12 cellular contexts compared by ENCODE assay signal in genomic region chr3:123632161-123632655, GRCh38. TPM values are rescaled to one million over a fixed set of nuclear protein-coding genes. Genes with fewer than 3 reads are reported as not detected.
A peak's percentile ranks its signal among the peaks of the same experiment; 100 is the strongest.
DNase-seq lines count a peak whose midpoint lies in the region; ATAC-seq and TF ChIP-seq lines count a peak whose summit lies in the region.
"Had no signal": no experiment of that assay in that cellular context is flagged by ENCODE, and none has a peak within 500 bp of the region (broad histone marks: within the 10 kb centered on the region; RNA-seq: fewer than 3 reads in every experiment).

No MANE protein-coding gene starts in this region.

- H3K27me3 ChIP-seq in fibroblast of lung (ENCODE audit: control insufficient read depth, insufficient read depth, low read length): no peaks in the 10 kb centered on the region
- H3K27me3 ChIP-seq in ovary: no peaks in the 10 kb centered on the region
- H3K27me3 ChIP-seq in psoas muscle (ENCODE audit: insufficient read depth in 3 of 3, low read length in 2 of 3): no peaks in the 10 kb centered on the region

- TF ChIP-seq CTCF in RWPE1 (conservative IDR thresholded peaks at IDR 0.05; ENCODE audit: low read depth) (no peak), fibroblast of lung (conservative IDR thresholded peaks at IDR 0.05 in 1 of 2, IDR thresholded peaks at IDR 0.05 in 1 of 2; ENCODE audit: low read depth in 1 of 2, low read length in 2 of 2) (no peak), ovary (IDR thresholded peaks at IDR 0.05) (no peak), OCI-LY7 (conservative IDR thresholded peaks at IDR 0.05; ENCODE audit: low read length) (no peak), psoas muscle (IDR thresholded peaks at IDR 0.05) (no peak)

- no peak for TF ChIP-seq POLR2A in ovary (IDR thresholded peaks at IDR 0.05)

- DNase-seq in EH (ENCODE audit: low read depth) (peak; percentile 92), RWPE1 (ENCODE audit: low spot score) (no peak), fibroblast of lung (ENCODE audit: low read depth in 2 of 2) (peak; percentile 48 to 89), ovary (peak; percentile 57 to 89 (median 77)), OCI-LY7 (ENCODE audit: low spot score) (no peak), COLO829 (ENCODE audit: low spot score) (no peak), psoas muscle (no peak), occipital lobe (lab: John Stamatoyannopoulos, UW) (no peak)
- DNase-seq: activated CD4-positive, CD25-positive, alpha-beta regulatory T cell; activated gamma-delta T cell treated with Interleukin-2 at 50 U/mL for 16 hours; DMS153; NCI-H1092 treated with DMSO at 0.1 percent for 48 hours had no signal

- CTCF ChIA-PET in RWPE1 (lab: Yijun Ruan, JAX) (no interaction called here), OCI-LY7 (lab: Charles Lee; ENCODE audit: unreplicated experiment) (no interaction called here)

- TF ChIP-seq EP300 in ovary (IDR thresholded peaks at IDR 0.05): no peak

- no peak for ATAC-seq in psoas muscle

- no peaks in the 10 kb centered on the region for H3K9me2 ChIP-seq in OCI-LY7 (ENCODE audit: insufficient read depth, low read length)

- no peaks in the 10 kb centered on the region for H4K20me1 ChIP-seq in fibroblast of lung (ENCODE audit: control insufficient read depth, extremely low read depth, insufficient read depth, low read length)
- no peaks in the 10 kb centered on the region for H4K20me1 ChIP-seq in OCI-LY7 (ENCODE audit: insufficient read depth, low read length)

- H2AFZ ChIP-seq in fibroblast of lung (ENCODE audit: low read length) (no peak overlapping the region), OCI-LY7 (ENCODE audit: low read length) (no peak overlapping the region)

- H3K36me3 ChIP-seq in fibroblast of lung (ENCODE audit: control insufficient read depth, insufficient read depth, low read length) (peaks cover 49% of the 10 kb centered on the region), ovary (no peaks in the 10 kb centered on the region), OCI-LY7 (ENCODE audit: insufficient read depth, low read length) (no peaks in the 10 kb centered on the region), psoas muscle (ENCODE audit: insufficient read depth in 1 of 2, low read depth in 1 of 2) (peaks cover 0 to 4% of the 10 kb centered on the region in 2 donors)

- no peaks in the 10 kb centered on the region for H3K9me3 ChIP-seq in fibroblast of lung (ENCODE audit: control insufficient read depth, insufficient read depth, low read depth, low read length)
- no peaks in the 10 kb centered on the region for H3K9me3 ChIP-seq in ovary
- H3K9me3 ChIP-seq in OCI-LY7 (ENCODE audit: low read length): no peaks in the 10 kb centered on the region
- H3K9me3 ChIP-seq in psoas muscle: no peaks in the 10 kb centered on the region

- H3K4me1 ChIP-seq in fibroblast of lung (ENCODE audit: control insufficient read depth, extremely low read depth, insufficient read depth, low read length) (peaks cover 19% of the 10 kb centered on the region), ovary (ENCODE audit: insufficient read depth) (peaks cover 20% of the 10 kb centered on the region), OCI-LY7 (ENCODE audit: insufficient read depth, low read length, poor library complexity, severe bottlenecking) (no peaks in the 10 kb centered on the region), psoas muscle (no peaks in the 10 kb centered on the region)

- H3K4me2 ChIP-seq in fibroblast of lung (ENCODE audit: extremely low read depth, insufficient read depth, low read length) (no peak overlapping the region), OCI-LY7 (ENCODE audit: low read length) (no peak overlapping the region)

- H3K4me3 ChIP-seq in fibroblast of lung (replicated peaks in 1 of 4; ENCODE audit: control extremely low read depth in 1 of 4, insufficient read depth in 1 of 4, low read depth in 3 of 4, low read length in 4 of 4) (no peak overlapping the region), ovary (no peak overlapping the region), OCI-LY7 (ENCODE audit: low read depth, low read length, poor library complexity, severe bottlenecking) (no peak overlapping the region), psoas muscle (no peak overlapping the region)

- no peaks in the 10 kb centered on the region for H3K79me2 ChIP-seq in fibroblast of lung (ENCODE audit: control insufficient read depth, insufficient read depth, low read length)
- H3K79me2 ChIP-seq in OCI-LY7 (ENCODE audit: insufficient read depth, low read depth, low read length): no peaks in the 10 kb centered on the region

- H3K9ac ChIP-seq in fibroblast of lung (ENCODE audit: insufficient read depth, low read length): no peak overlapping the region

- intact Hi-C loops in ovary (cut with DNase I) (no loop called here), OCI-LY7 (cut with micrococcal nuclease; ENCODE audit: unreplicated experiment) (no loop called here), psoas muscle (cut with DNase I) (no loop called here)

- H3K27ac ChIP-seq in RWPE1: peak overlapping the region; percentile 72
- H3K27ac ChIP-seq in fibroblast of lung (ENCODE audit: insufficient read depth, low read length): no peak overlapping the region
- H3K27ac ChIP-seq in ovary: peak overlapping the region in 1 of 2 donors; percentile 43
- H3K27ac ChIP-seq in OCI-LY7 (ENCODE audit: low read depth, low read length, poor library complexity, severe bottlenecking): no peak overlapping the region
- no peak overlapping the region for H3K27ac ChIP-seq in psoas muscle

- no TSS peak for BruUV-seq in OCI-LY7 (replicated peaks; lab: Mats Ljungman, UMichigan)

- 8 to 18% (median 13%) methylated on average over 6 of the region's 6 CpGs for WGBS in ovary, 3 donors
- WGBS in psoas muscle, 3 donors: 37 to 47% (median 43%) methylated on average over 6 of the region's 6 CpGs

- POLR2A ChIA-PET in RWPE1 (lab: Yijun Ruan, JAX; ENCODE audit: low non-redundant PET) (no interaction called here), OCI-LY7 (lab: Charles Lee) (no interaction called here)

RNA-seq across cellular contexts. Expression of gene HACD2, which starts 47.4 kb away (rescaled TPM):
- 19.5 and 22.0 TPM in 2 replicates for total RNA-seq in fibroblast of lung
- 47.0 and 48.7 TPM in 2 replicates for polyA plus RNA-seq in fibroblast of lung
- polyA plus RNA-seq in fibroblast of lung (2012): 21.0 TPM in 2 replicates
- polyA minus RNA-seq in fibroblast of lung (ENCODE audit: low replicate concordance): 28.0 and 39.3 TPM in 2 replicates
- total RNA-seq in ovary: 10 to 100 TPM; 12.6 to 33.2 (median 20.9) TPM
- polyA plus RNA-seq in ovary: 10 to 100 TPM; 13.1 to 22.2 TPM
- 6.5 and 10.2 TPM in 2 replicates for total RNA-seq in OCI-LY7 (2014; rRNA removed; shearing (Covaris generic))
- total RNA-seq in OCI-LY7 (2022): 18.0 and 22.5 TPM in 2 replicates
- 1 to 10 TPM; 3.7 to 6.6 (median 6.1) TPM for total RNA-seq in psoas muscle
- 1 to 10 TPM; 3.7 to 7.9 (median 5.7) TPM for polyA plus RNA-seq in psoas muscle
- total RNA-seq in occipital lobe: 58.6 TPM

Comparison
In these comparisons a context has a peak if more than half of its experiments do, and no peak if none do; other contexts are left out.
1. DNase-seq: peak in EH (single experiment), fibroblast of lung (2 of 2) and ovary (5 of 5); none in RWPE1 (single experiment), OCI-LY7 (single experiment), COLO829 (single experiment), psoas muscle (0 of 2) and occipital lobe (single experiment).